In the genomic region with DNA sequence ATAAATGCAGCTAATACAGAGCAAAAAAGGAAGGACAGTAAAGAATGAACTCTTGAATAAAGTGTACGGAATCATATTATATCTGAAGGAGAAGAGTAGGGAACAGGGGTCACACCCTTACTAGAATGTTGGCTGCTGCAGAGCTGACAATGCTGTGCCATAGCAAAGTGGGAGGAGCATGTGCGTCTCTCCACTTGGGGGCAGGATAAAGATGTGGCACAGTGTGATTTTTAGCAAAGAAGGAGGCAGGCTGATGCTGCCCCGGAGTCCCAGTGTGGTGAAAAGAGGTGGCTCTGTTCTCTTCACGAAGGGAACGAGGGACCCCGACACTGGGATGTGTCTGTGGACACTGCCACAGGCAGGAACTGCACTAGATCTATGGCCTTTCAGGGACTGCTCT, we compare ENCODE assay signal across 17 cellular contexts.
A peak's percentile ranks its signal among the peaks of the same experiment; 100 is the strongest.
DNase-seq lines count a peak whose midpoint lies in the region; ATAC-seq and TF ChIP-seq lines count a peak whose summit lies in the region.
"Had no signal": no experiment of that assay in that cellular context is flagged by ENCODE, and none has a peak within 500 bp of the region (broad histone marks: within the 10 kb centered on the region; RNA-seq: fewer than 3 reads in every experiment).

No MANE protein-coding gene starts in this region.

- no peak overlapping the region for H3K27ac ChIP-seq in left ventricle myocardium inferior (replicated peaks)
- H3K27ac ChIP-seq: BLaER1 treated with 17β-estradiol and CSF1 and Interleukin-3, amounts not matched to agents 10 nM and 100 nM; HL-60; KMS-11; upper lobe of right lung had no signal

- peaks cover 6% of the 10 kb centered on the region for H3K4me1 ChIP-seq in left ventricle myocardium inferior
- H3K4me1 ChIP-seq: BLaER1 treated with 17β-estradiol and CSF1 and Interleukin-3, amounts not matched to agents 10 nM and 100 nM; upper lobe of right lung had no signal

- ATAC-seq in left cardiac atrium, result no peak
- no peak for ATAC-seq in GM21390 (IDR thresholded peaks at IDR 0.05; ENCODE audit: unreplicated experiment)
- ATAC-seq: upper lobe of right lung had no signal

- intact Hi-C loops in left ventricle myocardium inferior (cut with micrococcal nuclease), result loop anchor here (10.0 kb wide), 1 partner anchor 61 kb away; no protein-coding TSS in a partner anchor
- intact Hi-C loops in left cardiac atrium (cut with DNase I), result no loop called here
- intact Hi-C loops in head of caudate nucleus (cut with DNase I), result no loop called here

- no peaks in the 10 kb centered on the region for H3K27me3 ChIP-seq in left ventricle myocardium inferior (ENCODE audit: low read depth)
- H3K27me3 ChIP-seq: BLaER1 treated with 17β-estradiol and CSF1 and Interleukin-3, amounts not matched to agents 10 nM and 100 nM; upper lobe of right lung had no signal

- TF ChIP-seq CTCF in left ventricle myocardium inferior (IDR thresholded peaks at IDR 0.05; ENCODE audit: borderline replicate concordance), result peak; percentile 28

- no peaks in the 10 kb centered on the region for H3K36me3 ChIP-seq in left ventricle myocardium inferior

- no peak overlapping the region for H3K4me3 ChIP-seq in left ventricle myocardium inferior
- H3K4me3 ChIP-seq: BLaER1 treated with 17β-estradiol and CSF1 and Interleukin-3, amounts not matched to agents 10 nM and 100 nM; smooth muscle cell; upper lobe of right lung had no signal

- no peaks in the 10 kb centered on the region for H3K9me3 ChIP-seq in left ventricle myocardium inferior (replicated peaks)
- H3K9me3 ChIP-seq: BLaER1 treated with 17β-estradiol and CSF1 and Interleukin-3, amounts not matched to agents 10 nM and 100 nM; upper lobe of right lung had no signal

- DNase-seq in left ventricle myocardium inferior (no peak), left cardiac atrium (no peak), NCI-H69 (lab: John Stamatoyannopoulos, UW) (peak; percentile 69), head of caudate nucleus (peak in 41 of 42 donors; percentile 19 to 84 (median 68)), NCI-H1417 treated with DMSO at 0.1 percent for 48 hours (lab: John Stamatoyannopoulos, UW) (no peak), DMS153 treated with DMSO at 0.1 percent for 48 hours (lab: John Stamatoyannopoulos, UW; ENCODE audit: unreplicated experiment) (no peak)
- DNase-seq: activated CD4-positive, alpha-beta T cell treated with anti-CD3 and anti-CD28 coated beads, Interleukin-2, amount 10 ng/mL, durations not matched to agents 7 days and 5 days; activated T-cell treated with anti-CD3 and anti-CD28 coated beads, Interleukin-2, amount 50 U/mL, for 24 hours; DMS79 treated with DMSO at 0.1 percent for 48 hours; foreskin melanocyte; stimulated activated naive CD4-positive, alpha-beta T cell; upper lobe of right lung had no signal

Comparison
In these comparisons a context has a peak if more than half of its experiments do, and no peak if none do; other contexts are left out.
1. DNase-seq: peak in NCI-H69 (single experiment) and head of caudate nucleus (41 of 42); none in left ventricle myocardium inferior (single experiment), left cardiac atrium (single experiment), NCI-H1417 treated with DMSO at 0.1 percent for 48 hours (single experiment) and DMS153 treated with DMSO at 0.1 percent for 48 hours (single experiment).